In the genomic region with DNA sequence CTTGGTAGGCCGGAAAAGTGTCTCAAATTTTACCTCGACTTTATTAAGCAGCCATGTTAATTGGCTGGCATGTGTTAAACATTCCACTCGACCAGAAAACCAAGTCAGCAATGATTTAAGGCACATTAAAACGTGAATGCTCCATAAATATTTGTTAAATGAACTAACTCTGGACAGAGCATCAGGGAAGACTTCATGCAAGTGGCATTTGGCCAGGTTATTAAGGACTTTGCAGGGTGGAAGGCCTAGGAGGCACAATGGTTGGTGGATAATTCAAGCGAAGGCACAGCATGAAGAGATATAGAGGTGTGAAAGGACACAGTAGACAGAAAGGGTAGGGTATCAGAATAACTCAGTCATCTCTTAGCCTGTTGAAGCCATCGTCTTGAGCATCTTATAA, we compare ENCODE assay signal across 1 cellular context.
TF ChIP-seq lines count a peak whose summit lies in the region.

No MANE protein-coding gene starts in this region.

TF ChIP-seq in SK-N-SH, 30 proteins besides CTCF, POLR2A, EP300 and RAD21 (continued from another document):
- TF ChIP-seq, protein P1, sequence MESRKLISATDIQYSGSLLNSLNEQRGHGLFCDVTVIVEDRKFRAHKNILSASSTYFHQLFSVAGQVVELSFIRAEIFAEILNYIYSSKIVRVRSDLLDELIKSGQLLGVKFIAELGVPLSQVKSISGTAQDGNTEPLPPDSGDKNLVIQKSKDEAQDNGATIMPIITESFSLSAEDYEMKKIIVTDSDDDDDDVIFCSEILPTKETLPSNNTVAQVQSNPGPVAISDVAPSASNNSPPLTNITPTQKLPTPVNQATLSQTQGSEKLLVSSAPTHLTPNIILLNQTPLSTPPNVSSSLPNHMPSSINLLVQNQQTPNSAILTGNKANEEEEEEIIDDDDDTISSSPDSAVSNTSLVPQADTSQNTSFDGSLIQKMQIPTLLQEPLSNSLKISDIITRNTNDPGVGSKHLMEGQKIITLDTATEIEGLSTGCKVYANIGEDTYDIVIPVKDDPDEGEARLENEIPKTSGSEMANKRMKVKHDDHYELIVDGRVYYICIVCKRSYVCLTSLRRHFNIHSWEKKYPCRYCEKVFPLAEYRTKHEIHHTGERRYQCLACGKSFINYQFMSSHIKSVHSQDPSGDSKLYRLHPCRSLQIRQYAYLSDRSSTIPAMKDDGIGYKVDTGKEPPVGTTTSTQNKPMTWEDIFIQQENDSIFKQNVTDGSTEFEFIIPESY (IDR thresholded peaks at IDR 0.05; ENCODE audit: borderline replicate concordance, low read depth) = no peak
